ENCODE assay signal across 8 cellular contexts in the genomic region with DNA sequence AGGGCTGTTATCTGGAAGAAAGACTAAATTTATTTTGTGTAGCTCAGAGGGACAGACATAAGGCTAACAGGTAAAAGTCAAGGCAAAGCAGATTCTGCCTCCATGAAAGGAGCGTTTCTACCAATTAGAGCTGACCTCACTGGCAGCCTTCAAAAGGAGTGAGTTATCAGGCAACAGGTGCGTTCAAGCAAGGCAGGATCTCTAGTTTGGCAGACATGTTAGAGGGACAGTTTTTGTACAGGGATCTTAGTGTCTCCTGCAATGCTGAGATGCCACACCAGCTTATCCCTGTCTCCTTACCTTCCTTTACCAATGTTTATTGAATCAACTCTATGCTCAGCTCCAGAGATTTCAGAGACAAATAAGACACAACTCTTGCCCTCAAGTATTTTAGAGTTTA.
"Had no signal": no experiment of that assay in that cellular context is flagged by ENCODE, and none has a peak within 500 bp of the region (broad histone marks: within the 10 kb centered on the region; RNA-seq: fewer than 3 reads in every experiment).

No MANE protein-coding gene starts in this region.

- H3K4me1 ChIP-seq: uterus had no signal

- H3K27me3 ChIP-seq: gastroesophageal sphincter, ovary, uterus had no signal

- H3K27ac ChIP-seq: epithelial cell of prostate, gastroesophageal sphincter, hepatocyte, ovary, thoracic aorta, uterus had no signal

- H3K79me2 ChIP-seq: hepatocyte had no signal

- H3K4me2 ChIP-seq: hepatocyte had no signal

- H3K9me3 ChIP-seq: gastroesophageal sphincter, ovary, thoracic aorta, uterus had no signal

- H3K36me3 ChIP-seq: gastroesophageal sphincter, ovary, thoracic aorta, uterus had no signal

- FAIRE-seq: bronchial epithelial cell, colon had no signal

- H2AFZ ChIP-seq: hepatocyte had no signal

- H3K4me3 ChIP-seq: gastroesophageal sphincter, hepatocyte, ovary, uterus had no signal
